Comparison of ENCODE assay signal across 9 cellular contexts in the genomic region with DNA sequence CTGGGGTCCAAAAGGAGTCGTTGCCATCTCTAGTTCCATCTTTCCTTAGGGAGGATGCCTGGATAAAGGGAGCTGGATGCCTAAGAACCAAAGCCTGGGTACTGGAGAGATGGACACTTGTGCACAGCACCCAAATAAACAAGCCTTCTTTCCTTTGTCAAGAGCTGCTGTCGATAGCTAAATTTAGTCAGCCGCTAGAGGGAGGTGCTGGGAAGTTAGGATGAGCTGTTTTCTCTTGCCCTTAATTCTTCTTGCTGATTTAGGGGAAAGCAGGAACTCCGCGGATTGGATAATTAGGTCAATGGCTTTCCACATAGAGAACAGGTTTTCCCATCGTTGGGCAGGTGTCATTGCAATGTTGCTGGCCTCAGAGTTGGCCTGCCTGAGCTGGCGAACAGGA. TPM values are rescaled to one million over a fixed set of nuclear protein-coding genes. Genes with fewer than 3 reads are reported as not detected.
DNase-seq lines count a peak whose midpoint lies in the region; ATAC-seq and TF ChIP-seq lines count a peak whose summit lies in the region.
"Had no signal": no experiment of that assay in that cellular context is flagged by ENCODE, and none has a peak within 500 bp of the region (broad histone marks: within the 10 kb centered on the region; RNA-seq: fewer than 3 reads in every experiment).

No MANE protein-coding gene starts in this region.

- ATAC-seq in heart left ventricle: peak in 2 of 4 donors; percentile 42 to 46
- ATAC-seq in GM19455 (IDR thresholded peaks at IDR 0.05; ENCODE audit: unreplicated experiment): no peak
- no peak for ATAC-seq in HG03457 (IDR thresholded peaks at IDR 0.05; ENCODE audit: unreplicated experiment)

- WGBS in heart left ventricle, 4 donors: 20 to 30% (median 22%) methylated on average over 7 of the region's 7 CpGs
- 29 to 37% (median 34%) methylated on average over 7 of the region's 7 CpGs for WGBS in spleen, 5 donors

- DNase-seq in heart left ventricle (no peak), cardiac septum (ENCODE audit: low spot score) (no peak), NCI-H510A (lab: John Stamatoyannopoulos, UW) (peak; percentile 79), colonic mucosa (no peak), mucosa of gallbladder (ENCODE audit: low spot score) (peak; percentile 13), spleen (no peak)

- H3K4me3 ChIP-seq in heart left ventricle: no peak overlapping the region
- H3K4me3 ChIP-seq in colonic mucosa: no peak overlapping the region
- no peak overlapping the region for H3K4me3 ChIP-seq in spleen

- peaks cover 0 to 8% (median 0%) of the 10 kb centered on the region in 9 donors for H3K27me3 ChIP-seq in heart left ventricle
- no peaks in the 10 kb centered on the region for H3K27me3 ChIP-seq in colonic mucosa
- peaks cover 0 to 26% (median 0%) of the 10 kb centered on the region in 7 donors for H3K27me3 ChIP-seq in spleen (replicated peaks in 1 of 7)

- H3K9ac ChIP-seq in colonic mucosa (ENCODE audit: low read depth in 2 of 2, low read length in 2 of 2): no peak overlapping the region

- intact Hi-C loops in heart left ventricle (cut with DNase I) (loop anchor here in 4 of 10 donors (10.0 kb wide), 3 partner anchors 334 to 484 kb away; a partner anchor contains a TSS), cardiac septum (cut with DNase I) (loop anchor here (10.0 kb wide), 1 partner anchor 334 kb away; no protein-coding TSS in a partner anchor), colonic mucosa (cut with DNase I) (loop anchor here (10.0 kb wide), 2 partner anchors 424 to 484 kb away; no protein-coding TSS in a partner anchor), spleen (cut with DNase I; ENCODE audit: low total_unique reads) (loop anchor here (10.0 kb wide), 1 partner anchor 334 kb away; no protein-coding TSS in a partner anchor)

- H3K27ac ChIP-seq in heart left ventricle: no peak overlapping the region
- H3K27ac ChIP-seq in colonic mucosa: no peak overlapping the region
- H3K27ac ChIP-seq in spleen: no peak overlapping the region

- H3K4me1 ChIP-seq in heart left ventricle (no peaks in the 10 kb centered on the region), colonic mucosa (no peaks in the 10 kb centered on the region), spleen (no peaks in the 10 kb centered on the region)

- TF ChIP-seq CTCF in heart left ventricle (IDR thresholded peaks at IDR 0.05): peak in 10 of 12 donors; percentile 25 to 56 (median 44)
- peak; percentile 23 for TF ChIP-seq CTCF in colonic mucosa (IDR thresholded peaks at IDR 0.05)
- TF ChIP-seq CTCF in spleen (IDR thresholded peaks at IDR 0.05 in 8 of 11, conservative IDR thresholded peaks at IDR 0.05 in 3 of 11): peak in 5 of 11 experiments; percentile 17 to 29 (median 24)

- H3K36me3 ChIP-seq in heart left ventricle (no peaks in the 10 kb centered on the region), colonic mucosa (no peaks in the 10 kb centered on the region), spleen (no peaks in the 10 kb centered on the region)

- no peaks in the 10 kb centered on the region for H3K9me3 ChIP-seq in heart left ventricle
- H3K9me3 ChIP-seq in colonic mucosa: no peaks in the 10 kb centered on the region
- H3K9me3 ChIP-seq in spleen: no peaks in the 10 kb centered on the region

- no peak for TF ChIP-seq POLR2A in heart left ventricle (IDR thresholded peaks at IDR 0.05)
- TF ChIP-seq POLR2A in spleen (IDR thresholded peaks at IDR 0.05): no peak

RNA-seq across cellular contexts. Expression of a gene that starts 30.9 kb away (rescaled TPM):
- not detected for total RNA-seq in heart left ventricle
- polyA plus RNA-seq in heart left ventricle: not detected
- not detected for total RNA-seq in cardiac septum
- not detected for total RNA-seq in colonic mucosa
- total RNA-seq in mucosa of gallbladder: not detected
- not detected for total RNA-seq in spleen
- polyA plus RNA-seq in spleen: not detected
- polyA plus RNA-seq: adipose tissue had no signal

RNA-seq across cellular contexts. Expression of a gene that starts 34.5 kb away (rescaled TPM):
- total RNA-seq in heart left ventricle (not detected), cardiac septum (not detected), colonic mucosa (1 to 10 TPM; 4.8 to 6.1 TPM), mucosa of gallbladder (0.14 TPM), spleen (not detected)
- polyA plus RNA-seq in heart left ventricle (not detected), spleen (under 1 TPM in 1 of 3 donors, not detected in 2; 0.02 TPM)

Comparison
In these comparisons a context has a peak if more than half of its experiments do, and no peak if none do; other contexts are left out.
1. DNase-seq: peak in NCI-H510A (single experiment) and mucosa of gallbladder (single experiment); none in heart left ventricle (0 of 5), cardiac septum (single experiment), colonic mucosa (single experiment) and spleen (single experiment).